11 cellular contexts compared by ENCODE assay signal in the genomic region with DNA sequence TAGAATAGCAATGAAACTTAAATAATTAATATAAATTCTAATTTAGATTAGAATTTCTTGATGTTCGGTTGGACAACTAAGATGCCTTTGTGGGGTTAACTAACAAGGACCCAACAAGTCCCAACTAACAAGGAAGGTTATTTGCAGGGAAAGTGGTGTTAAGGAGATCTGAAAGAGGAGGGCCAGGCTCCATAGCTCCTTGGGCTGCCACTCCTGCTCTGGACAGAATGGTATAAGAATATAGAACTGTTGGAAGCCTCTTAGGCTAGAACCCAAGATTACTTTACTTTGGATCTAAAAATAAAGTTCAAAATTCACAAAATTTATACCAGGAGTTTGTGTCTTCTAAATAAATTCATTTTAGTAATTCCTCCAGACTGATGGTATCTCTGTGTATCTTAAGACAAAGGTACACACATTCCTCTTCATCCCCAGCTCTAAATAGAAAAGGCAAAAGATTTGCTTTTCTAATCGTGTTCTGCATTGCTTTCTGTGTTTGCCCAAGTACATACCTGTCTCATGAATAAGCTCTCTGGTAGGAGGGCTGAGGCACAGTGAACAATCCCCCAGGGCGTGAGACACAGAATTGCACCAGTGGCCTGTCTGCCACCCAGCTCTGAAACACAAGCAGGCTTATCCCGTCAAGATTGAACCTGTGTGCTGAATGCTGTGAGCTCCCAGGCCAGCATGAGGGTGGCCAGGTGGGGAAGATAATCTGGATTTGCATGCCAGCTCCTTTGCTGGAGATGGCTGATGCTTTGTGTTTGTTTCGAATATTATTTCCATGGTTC.
DNase-seq lines count a peak whose midpoint lies in the region; ATAC-seq and TF ChIP-seq lines count a peak whose summit lies in the region.
"Had no signal": no experiment of that assay in that cellular context is flagged by ENCODE, and none has a peak within 500 bp of the region (broad histone marks: within the 10 kb centered on the region; RNA-seq: fewer than 3 reads in every experiment).

No MANE protein-coding gene starts in this region.

- no peaks in the 10 kb centered on the region for H3K27me3 ChIP-seq in GM23338 (ENCODE audit: insufficient read depth)

- H4K20me1 ChIP-seq in GM23338 (replicated peaks; ENCODE audit: insufficient read depth), result no peaks in the 10 kb centered on the region

- no peak overlapping the region for H2AFZ ChIP-seq in GM23338

- peaks cover 4% of the 10 kb centered on the region; the same call in 1 of the 3 replicates for H3K9me3 Mint-ChIP-seq in GM23338

- peaks cover 3% of the 10 kb centered on the region; the same call in 1 of the 2 replicates for H3K9me2 ChIP-seq in GM23338 (ENCODE audit: insufficient read depth)

- H3K27ac ChIP-seq in GM23338 (ENCODE audit: low read depth), result no peak overlapping the region
- H3K27ac ChIP-seq: KMS-11 had no signal

- H3K4me3 ChIP-seq in GM23338 (no peak overlapping the region), fibroblast of mammary gland (ENCODE audit: control insufficient read depth, low read depth, low read length) (no peak overlapping the region), skeletal muscle cell (ENCODE audit: low read depth, low read length) (no peak overlapping the region)

- no peaks in the 10 kb centered on the region for H3K79me2 ChIP-seq in GM23338 (replicated peaks; ENCODE audit: insufficient read depth)

- no peak overlapping the region for H3K4me3 Mint-ChIP-seq in GM23338

- H3K4me1 ChIP-seq in GM23338 (ENCODE audit: insufficient read depth), result peaks cover 12% of the 10 kb centered on the region

- DNase-seq in GM23338 (ENCODE audit: low spot score) (peak; percentile 11), RPMI7951 (ENCODE audit: low read depth) (peak; percentile 79), fibroblast of mammary gland (ENCODE audit: low read depth) (peak; percentile 77), skeletal muscle cell (ENCODE audit: low read depth) (peak; percentile 67)
- DNase-seq in effector CD8-positive, alpha-beta T cell (lab: John Stamatoyannopoulos, UW), result no peak
- DNase-seq in activated CD4-positive, CD25-positive, alpha-beta regulatory T cell treated with anti-CD3 and anti-CD28 coated beads, Interleukin-2, amount 50 U/mL, for 72 hours, result no peak
- DNase-seq: activated T-cell treated with anti-CD3 and anti-CD28 coated beads, Interleukin-2, amount 50 U/mL, for 1 hour; stimulated activated CD4-positive, alpha-beta T cell treated with anti-CD3 and anti-CD28 coated beads, Interleukin-4, amount 100 ng/mL, for 1 hour had no signal

- H3K4me2 ChIP-seq in GM23338, result no peak overlapping the region

- no peaks in the 10 kb centered on the region for H3F3A ChIP-seq in GM23338 (replicated peaks; ENCODE audit: low read depth)

- no peaks in the 10 kb centered on the region for H3K36me3 ChIP-seq in GM23338 (ENCODE audit: insufficient read depth)

- peaks cover 30% of the 10 kb centered on the region for H3K4me1 Mint-ChIP-seq in GM23338

- ATAC-seq in GM23338 (peak; percentile 67), HG02852 (IDR thresholded peaks at IDR 0.05; ENCODE audit: unreplicated experiment) (no peak), HG03135 (IDR thresholded peaks at IDR 0.05; ENCODE audit: unreplicated experiment) (no peak)

- H3K27ac Mint-ChIP-seq in GM23338, result no peak overlapping the region

- no peaks in the 10 kb centered on the region; the same call in 2 of the 3 replicates for H3K36me3 Mint-ChIP-seq in GM23338 (ENCODE audit: low read depth)

- no peak for TF ChIP-seq CTCF in GM23338 (conservative IDR thresholded peaks at IDR 0.05; ENCODE audit: low read depth in 2 of 2)
- TF ChIP-seq CTCF in fibroblast of mammary gland (conservative IDR thresholded peaks at IDR 0.05; ENCODE audit: control insufficient read depth, insufficient read depth, low read depth, low read length), result no peak

- peaks cover 3% of the 10 kb centered on the region for H3K27me3 Mint-ChIP-seq in GM23338 (ENCODE audit: insufficient read depth, low read depth, poor library complexity)

TF ChIP-seq in GM23338, 12 proteins besides CTCF, POLR2A, EP300 and RAD21 (continues in another document):
- TF ChIP-seq EZH2 (IDR thresholded peaks at IDR 0.05; ENCODE audit: low read depth, unreplicated experiment), result no peak
- no peak for TF ChIP-seq ZNF114 (CRISPR knock-in tag; IDR thresholded peaks at IDR 0.05)
- no peak for TF ChIP-seq STAT1 (IDR thresholded peaks at IDR 0.05; ENCODE audit: unreplicated experiment)
- no peak for TF ChIP-seq POLR2AphosphoS5 (IDR thresholded peaks at IDR 0.05; ENCODE audit: low read depth)
- no peak for TF ChIP-seq ZNF331 (CRISPR knock-in tag; IDR thresholded peaks at IDR 0.05; ENCODE audit: low read depth)
- TF ChIP-seq JUNB (IDR thresholded peaks at IDR 0.05; ENCODE audit: unreplicated experiment), result no peak
- TF ChIP-seq EZH2phosphoT487 (IDR thresholded peaks at IDR 0.05; ENCODE audit: unreplicated experiment), result no peak
- TF ChIP-seq, protein P1, sequence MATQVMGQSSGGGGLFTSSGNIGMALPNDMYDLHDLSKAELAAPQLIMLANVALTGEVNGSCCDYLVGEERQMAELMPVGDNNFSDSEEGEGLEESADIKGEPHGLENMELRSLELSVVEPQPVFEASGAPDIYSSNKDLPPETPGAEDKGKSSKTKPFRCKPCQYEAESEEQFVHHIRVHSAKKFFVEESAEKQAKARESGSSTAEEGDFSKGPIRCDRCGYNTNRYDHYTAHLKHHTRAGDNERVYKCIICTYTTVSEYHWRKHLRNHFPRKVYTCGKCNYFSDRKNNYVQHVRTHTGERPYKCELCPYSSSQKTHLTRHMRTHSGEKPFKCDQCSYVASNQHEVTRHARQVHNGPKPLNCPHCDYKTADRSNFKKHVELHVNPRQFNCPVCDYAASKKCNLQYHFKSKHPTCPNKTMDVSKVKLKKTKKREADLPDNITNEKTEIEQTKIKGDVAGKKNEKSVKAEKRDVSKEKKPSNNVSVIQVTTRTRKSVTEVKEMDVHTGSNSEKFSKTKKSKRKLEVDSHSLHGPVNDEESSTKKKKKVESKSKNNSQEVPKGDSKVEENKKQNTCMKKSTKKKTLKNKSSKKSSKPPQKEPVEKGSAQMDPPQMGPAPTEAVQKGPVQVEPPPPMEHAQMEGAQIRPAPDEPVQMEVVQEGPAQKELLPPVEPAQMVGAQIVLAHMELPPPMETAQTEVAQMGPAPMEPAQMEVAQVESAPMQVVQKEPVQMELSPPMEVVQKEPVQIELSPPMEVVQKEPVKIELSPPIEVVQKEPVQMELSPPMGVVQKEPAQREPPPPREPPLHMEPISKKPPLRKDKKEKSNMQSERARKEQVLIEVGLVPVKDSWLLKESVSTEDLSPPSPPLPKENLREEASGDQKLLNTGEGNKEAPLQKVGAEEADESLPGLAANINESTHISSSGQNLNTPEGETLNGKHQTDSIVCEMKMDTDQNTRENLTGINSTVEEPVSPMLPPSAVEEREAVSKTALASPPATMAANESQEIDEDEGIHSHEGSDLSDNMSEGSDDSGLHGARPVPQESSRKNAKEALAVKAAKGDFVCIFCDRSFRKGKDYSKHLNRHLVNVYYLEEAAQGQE (IDR thresholded peaks at IDR 0.05; ENCODE audit: unreplicated experiment), result no peak

Comparison
In these comparisons a context has a peak if more than half of its experiments do, and no peak if none do; other contexts are left out.
1. DNase-seq: peak in GM23338 (single experiment), RPMI7951 (single experiment), fibroblast of mammary gland (single experiment) and skeletal muscle cell (single experiment); none in effector CD8-positive, alpha-beta T cell (single experiment) and activated CD4-positive, CD25-positive, alpha-beta regulatory T cell treated with anti-CD3 and anti-CD28 coated beads, Interleukin-2, amount 50 U/mL, for 72 hours (single experiment).